In the genomic region with DNA sequence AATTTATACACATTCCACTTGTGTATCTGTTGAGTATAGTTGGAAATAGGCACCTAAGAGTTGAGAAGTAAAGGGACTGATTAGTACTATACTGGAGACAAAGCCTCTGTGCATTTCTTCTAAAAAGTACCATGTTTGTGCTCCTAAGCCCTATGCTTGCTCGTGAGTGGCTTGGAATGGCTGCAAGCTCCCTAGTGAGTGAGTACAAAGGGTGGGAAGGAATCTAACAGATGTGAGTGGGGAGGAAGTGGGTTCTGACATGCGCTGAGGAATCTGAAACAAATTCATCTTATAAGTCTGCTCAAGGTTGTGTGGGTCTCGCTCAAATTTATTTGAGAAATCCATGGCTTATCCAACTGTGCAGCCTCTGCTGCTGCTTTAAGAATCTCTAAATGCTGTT, we compare ENCODE assay signal across 1 cellular context.
TF ChIP-seq lines count a peak whose summit lies in the region.

No MANE protein-coding gene starts in this region.

TF ChIP-seq in GM12878, 131 proteins besides CTCF, POLR2A, EP300 and RAD21:
- no peak for TF ChIP-seq SMARCA5 (IDR thresholded peaks at IDR 0.05)
- TF ChIP-seq CBX3 (IDR thresholded peaks at IDR 0.05; ENCODE audit: borderline replicate concordance, low read depth), result no peak
- TF ChIP-seq RAD51 (IDR thresholded peaks at IDR 0.05), result no peak
- TF ChIP-seq JUND (IDR thresholded peaks at IDR 0.05; ENCODE audit: low read depth, low read length), result no peak
- TF ChIP-seq ZNF622 (IDR thresholded peaks at IDR 0.05), result no peak
- TF ChIP-seq YY1 (IDR thresholded peaks at IDR 0.05; ENCODE audit: low read depth, low read length), result no peak
- TF ChIP-seq, protein P1, sequence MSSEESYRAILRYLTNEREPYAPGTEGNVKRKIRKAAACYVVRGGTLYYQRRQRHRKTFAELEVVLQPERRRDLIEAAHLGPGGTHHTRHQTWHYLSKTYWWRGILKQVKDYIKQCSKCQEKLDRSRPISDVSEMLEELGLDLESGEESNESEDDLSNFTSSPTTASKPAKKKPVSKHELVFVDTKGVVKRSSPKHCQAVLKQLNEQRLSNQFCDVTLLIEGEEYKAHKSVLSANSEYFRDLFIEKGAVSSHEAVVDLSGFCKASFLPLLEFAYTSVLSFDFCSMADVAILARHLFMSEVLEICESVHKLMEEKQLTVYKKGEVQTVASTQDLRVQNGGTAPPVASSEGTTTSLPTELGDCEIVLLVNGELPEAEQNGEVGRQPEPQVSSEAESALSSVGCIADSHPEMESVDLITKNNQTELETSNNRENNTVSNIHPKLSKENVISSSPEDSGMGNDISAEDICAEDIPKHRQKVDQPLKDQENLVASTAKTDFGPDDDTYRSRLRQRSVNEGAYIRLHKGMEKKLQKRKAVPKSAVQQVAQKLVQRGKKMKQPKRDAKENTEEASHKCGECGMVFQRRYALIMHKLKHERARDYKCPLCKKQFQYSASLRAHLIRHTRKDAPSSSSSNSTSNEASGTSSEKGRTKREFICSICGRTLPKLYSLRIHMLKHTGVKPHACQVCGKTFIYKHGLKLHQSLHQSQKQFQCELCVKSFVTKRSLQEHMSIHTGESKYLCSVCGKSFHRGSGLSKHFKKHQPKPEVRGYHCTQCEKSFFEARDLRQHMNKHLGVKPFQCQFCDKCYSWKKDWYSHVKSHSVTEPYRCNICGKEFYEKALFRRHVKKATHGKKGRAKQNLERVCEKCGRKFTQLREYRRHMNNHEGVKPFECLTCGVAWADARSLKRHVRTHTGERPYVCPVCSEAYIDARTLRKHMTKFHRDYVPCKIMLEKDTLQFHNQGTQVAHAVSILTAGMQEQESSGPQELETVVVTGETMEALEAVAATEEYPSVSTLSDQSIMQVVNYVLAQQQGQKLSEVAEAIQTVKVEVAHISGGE (CRISPR knock-in tag; IDR thresholded peaks at IDR 0.05), result no peak
- TF ChIP-seq IKZF2 (IDR thresholded peaks at IDR 0.05), result no peak
- no peak for TF ChIP-seq HDAC6 (IDR thresholded peaks at IDR 0.05; ENCODE audit: unreplicated experiment)
- no peak for TF ChIP-seq EZH2 (IDR thresholded peaks at IDR 0.05; ENCODE audit: borderline replicate concordance, control insufficient read depth, low read depth, low read length)
- TF ChIP-seq SIN3A (IDR thresholded peaks at IDR 0.05; ENCODE audit: low read depth, low read length), result no peak
- TF ChIP-seq, protein P2, sequence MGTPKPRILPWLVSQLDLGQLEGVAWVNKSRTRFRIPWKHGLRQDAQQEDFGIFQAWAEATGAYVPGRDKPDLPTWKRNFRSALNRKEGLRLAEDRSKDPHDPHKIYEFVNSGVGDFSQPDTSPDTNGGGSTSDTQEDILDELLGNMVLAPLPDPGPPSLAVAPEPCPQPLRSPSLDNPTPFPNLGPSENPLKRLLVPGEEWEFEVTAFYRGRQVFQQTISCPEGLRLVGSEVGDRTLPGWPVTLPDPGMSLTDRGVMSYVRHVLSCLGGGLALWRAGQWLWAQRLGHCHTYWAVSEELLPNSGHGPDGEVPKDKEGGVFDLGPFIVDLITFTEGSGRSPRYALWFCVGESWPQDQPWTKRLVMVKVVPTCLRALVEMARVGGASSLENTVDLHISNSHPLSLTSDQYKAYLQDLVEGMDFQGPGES (IDR thresholded peaks at IDR 0.05), result no peak
